27 cellular contexts compared by ENCODE assay signal in the genomic region with DNA sequence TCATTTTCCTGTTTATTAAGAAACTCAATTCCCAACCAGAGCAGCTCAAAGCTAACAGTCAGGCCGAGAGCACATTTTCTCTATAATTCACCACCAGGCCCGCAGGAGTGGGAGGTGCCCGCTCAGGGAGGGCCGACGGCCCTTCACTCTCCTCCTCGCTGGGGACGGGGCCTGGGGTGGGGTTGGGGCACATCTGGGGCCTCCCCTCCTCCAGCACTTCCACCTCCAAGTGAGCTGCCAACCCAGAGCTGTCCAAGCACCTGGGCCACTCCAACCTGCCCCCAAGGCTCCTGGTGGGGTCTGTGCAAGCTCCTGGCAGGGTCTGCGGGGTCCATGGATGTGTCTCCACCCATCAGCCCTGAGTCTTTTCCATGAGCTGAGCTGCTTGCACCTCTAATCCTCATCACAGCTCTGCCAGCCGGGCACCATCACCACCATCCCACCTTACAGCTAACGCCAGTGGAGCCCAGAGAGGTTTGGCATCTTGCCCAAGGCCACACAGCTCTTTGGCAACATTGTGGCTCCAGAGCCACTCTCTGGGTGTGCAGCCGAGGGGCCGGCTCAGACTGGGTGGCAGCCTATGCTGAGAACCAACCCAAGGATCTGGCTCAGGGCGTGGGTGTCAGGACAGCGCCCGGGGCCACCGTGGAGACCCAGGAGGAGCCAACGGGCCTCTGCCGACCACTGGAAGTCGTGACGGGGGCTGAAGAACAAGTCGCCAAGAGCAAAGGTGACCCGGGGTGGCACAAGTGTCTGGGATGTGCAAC.
"Had no signal": no experiment of that assay in that cellular context is flagged by ENCODE, and none has a peak within 500 bp of the region (broad histone marks: within the 10 kb centered on the region; RNA-seq: fewer than 3 reads in every experiment).

No MANE protein-coding gene starts in this region.

- H3K4me3 Mint-ChIP-seq: activated B cell treated with CpG ODN at 0.5 μM for 24 hours; activated CD4-positive, alpha-beta T cell treated with anti-CD3 and anti-CD28 coated beads, Interleukin-2, amount 10 ng/mL, durations not matched to agents 24 days and 14 days; activated CD8-positive, alpha-beta memory T cell treated with anti-CD3 and anti-CD28 coated beads, Interleukin-2, amount 10 ng/mL, durations not matched to agents 7 days and 5 days; activated naive CD8-positive, alpha-beta T cell treated with anti-CD3 and anti-CD28 coated beads, Interleukin-2, amount 50 U/mL, for 24 hours; activated T-cell treated with anti-CD3 and anti-CD28 coated beads, Interleukin-2, amount 50 U/mL, for 24 hours; activated T-helper 1 cell treated with anti-CD3 and anti-CD28 coated beads, Interleukin-12 subunit alpha, Interleukin-12 subunit beta, Interleukin-2, Interleukin-4 antibody, amounts not matched to agents 30 ng/mL and 10 ng/mL and 1 ng/mL, durations not matched to agents 14 hours and 24 hours and 36 hours; brain; T-cell had no signal

- H3K36me3 Mint-ChIP-seq: activated CD8-positive, alpha-beta memory T cell treated with anti-CD3 and anti-CD28 coated beads, Interleukin-2, amount 10 ng/mL, durations not matched to agents 7 days and 5 days; activated naive CD4-positive, alpha-beta T cell treated with anti-CD3 and anti-CD28 coated beads, Interleukin-2, amount 50 U/mL, for 72 hours; brain had no signal

- H3K9me3 ChIP-seq: ascending aorta, MG63 had no signal

- H3K27me3 ChIP-seq: ascending aorta, MG63 had no signal

- ATAC-seq: activated CD8-positive, alpha-beta memory T cell treated with anti-CD3 and anti-CD28 coated beads, Interleukin-2, amount 10 ng/mL, durations not matched to agents 7 days and 5 days; activated naive CD4-positive, alpha-beta T cell treated with anti-CD3 and anti-CD28 coated beads, Interleukin-2, amount 50 U/mL, for 72 hours; activated naive CD8-positive, alpha-beta T cell treated with anti-CD3 and anti-CD28 coated beads, Interleukin-2, amount 50 U/mL, for 24 hours; T-cell had no signal

- H3K4me1 Mint-ChIP-seq: activated CD4-positive, alpha-beta T cell treated with anti-CD3 and anti-CD28 coated beads, Interleukin-2, amount 10 ng/mL, durations not matched to agents 24 days and 14 days; activated CD8-positive, alpha-beta memory T cell treated with anti-CD3 and anti-CD28 coated beads, Interleukin-2, amount 10 ng/mL, durations not matched to agents 7 days and 5 days; activated naive CD8-positive, alpha-beta T cell treated with anti-CD3 and anti-CD28 coated beads, Interleukin-2, amount 50 U/mL, for 24 hours had no signal

- H3K27me3 Mint-ChIP-seq: activated B cell treated with CpG ODN at 0.5 μM for 24 hours; activated CD4-positive, alpha-beta T cell treated with anti-CD3 and anti-CD28 coated beads, Interleukin-2, amount 10 ng/mL, durations not matched to agents 24 days and 14 days; activated CD8-positive, alpha-beta memory T cell treated with anti-CD3 and anti-CD28 coated beads, Interleukin-2, amount 10 ng/mL, durations not matched to agents 7 days and 5 days; activated naive CD8-positive, alpha-beta T cell treated with anti-CD3 and anti-CD28 coated beads, Interleukin-2, amount 50 U/mL, for 24 hours; activated T-cell treated with anti-CD3 and anti-CD28 coated beads, Interleukin-2, amount 50 U/mL, for 24 hours; T-cell had no signal

- H3K4me3 ChIP-seq: ascending aorta, MG63, PC-9, SK-N-MC had no signal

- H3K27ac Mint-ChIP-seq: activated B cell treated with CpG ODN at 0.5 μM for 24 hours; activated CD4-positive, alpha-beta T cell treated with anti-CD3 and anti-CD28 coated beads, Interleukin-2, amount 10 ng/mL, durations not matched to agents 24 days and 14 days; activated CD8-positive, alpha-beta memory T cell treated with anti-CD3 and anti-CD28 coated beads, Interleukin-2, amount 10 ng/mL, durations not matched to agents 7 days and 5 days; activated naive CD4-positive, alpha-beta T cell treated with anti-CD3 and anti-CD28 coated beads, Interleukin-2, amount 50 U/mL, for 72 hours; activated naive CD8-positive, alpha-beta T cell treated with anti-CD3 and anti-CD28 coated beads, Interleukin-2, amount 50 U/mL, for 24 hours; activated T-cell treated with anti-CD3 and anti-CD28 coated beads, Interleukin-2, amount 50 U/mL, for 24 hours; activated T-helper 1 cell treated with anti-CD3 and anti-CD28 coated beads, Interleukin-12 subunit alpha, Interleukin-12 subunit beta, Interleukin-2, Interleukin-4 antibody, amounts not matched to agents 30 ng/mL and 10 ng/mL and 1 ng/mL, durations not matched to agents 14 hours and 24 hours and 36 hours; brain; T-cell had no signal

- H3K9me3 Mint-ChIP-seq: activated B cell treated with CpG ODN at 0.5 μM for 24 hours; activated CD4-positive, alpha-beta T cell treated with anti-CD3 and anti-CD28 coated beads, Interleukin-2, amount 10 ng/mL, durations not matched to agents 24 days and 14 days; activated naive CD4-positive, alpha-beta T cell treated with anti-CD3 and anti-CD28 coated beads, Interleukin-2, amount 50 U/mL, for 72 hours; activated naive CD8-positive, alpha-beta T cell treated with anti-CD3 and anti-CD28 coated beads, Interleukin-2, amount 50 U/mL, for 24 hours; activated T-cell treated with anti-CD3 and anti-CD28 coated beads, Interleukin-2, amount 50 U/mL, for 24 hours; activated T-helper 1 cell treated with anti-CD3 and anti-CD28 coated beads, Interleukin-12 subunit alpha, Interleukin-12 subunit beta, Interleukin-2, Interleukin-4 antibody, amounts not matched to agents 30 ng/mL and 10 ng/mL and 1 ng/mL, durations not matched to agents 14 hours and 24 hours and 36 hours; brain; T-cell had no signal

- H3K27ac ChIP-seq: ascending aorta, PC-9, SK-N-MC had no signal

- DNase-seq: activated B cell treated with CpG ODN at 0.5 μM for 24 hours; activated CD4-positive, alpha-beta T cell treated with anti-CD3 and anti-CD28 coated beads for 1 hour; activated CD4-positive, alpha-beta T cell treated with anti-CD3 and anti-CD28 coated beads, Interleukin-2, amount 10 ng/mL, durations not matched to agents 24 days and 14 days; activated CD4-positive, alpha-beta T cell treated with anti-CD3 and anti-CD28 coated beads, Interleukin-2, amount 50 U/mL, for 48 hours; activated CD8-positive, alpha-beta memory T cell treated with anti-CD3 and anti-CD28 coated beads, Interleukin-2, amount 10 ng/mL, durations not matched to agents 7 days and 5 days; activated effector memory CD4-positive, alpha-beta T cell treated with anti-CD3 and anti-CD28 coated beads, Interleukin-2, amount 50 U/mL, for 16 hours; activated naive CD4-positive, alpha-beta T cell treated with Interleukin-2 at 50 U/mL for 16 hours; activated naive CD8-positive, alpha-beta T cell treated with anti-CD3 and anti-CD28 coated beads, Interleukin-2, amount 50 U/mL, for 24 hours; activated T-cell treated with anti-CD3 and anti-CD28 coated beads, Interleukin-2, amount 50 U/mL, for 24 hours; amniotic stem cell; MG63; NCI-H1105 treated with DMSO at 0.1 percent for 48 hours; NCI-H1930; NCI-H2107; NCI-H2171 treated with DMSO at 0.1 percent for 48 hours; NCI-H226; NCI-H510A; NCI-H69; PC-9; T-cell; T-helper 2 cell; T1000 had no signal

- H3K4me2 ChIP-seq: PC-9 had no signal

- H2AFZ ChIP-seq: PC-9 had no signal

- H3K36me3 ChIP-seq: ascending aorta, MG63 had no signal
